In genomic region chr6:43796910-43797890, GRCh38 we compare ENCODE assay signal across 1 cellular context.
A peak's percentile ranks its signal among the peaks of the same experiment; 100 is the strongest.
TF ChIP-seq lines count a peak whose summit lies in the region.

No MANE protein-coding gene starts in this region.

TF ChIP-seq in K562, 482 proteins besides CTCF, POLR2A, EP300 and RAD21:
- TF ChIP-seq BHLHE40 (IDR thresholded peaks at IDR 0.05; ENCODE audit: low read length) = no peak
- TF ChIP-seq, protein P1, sequence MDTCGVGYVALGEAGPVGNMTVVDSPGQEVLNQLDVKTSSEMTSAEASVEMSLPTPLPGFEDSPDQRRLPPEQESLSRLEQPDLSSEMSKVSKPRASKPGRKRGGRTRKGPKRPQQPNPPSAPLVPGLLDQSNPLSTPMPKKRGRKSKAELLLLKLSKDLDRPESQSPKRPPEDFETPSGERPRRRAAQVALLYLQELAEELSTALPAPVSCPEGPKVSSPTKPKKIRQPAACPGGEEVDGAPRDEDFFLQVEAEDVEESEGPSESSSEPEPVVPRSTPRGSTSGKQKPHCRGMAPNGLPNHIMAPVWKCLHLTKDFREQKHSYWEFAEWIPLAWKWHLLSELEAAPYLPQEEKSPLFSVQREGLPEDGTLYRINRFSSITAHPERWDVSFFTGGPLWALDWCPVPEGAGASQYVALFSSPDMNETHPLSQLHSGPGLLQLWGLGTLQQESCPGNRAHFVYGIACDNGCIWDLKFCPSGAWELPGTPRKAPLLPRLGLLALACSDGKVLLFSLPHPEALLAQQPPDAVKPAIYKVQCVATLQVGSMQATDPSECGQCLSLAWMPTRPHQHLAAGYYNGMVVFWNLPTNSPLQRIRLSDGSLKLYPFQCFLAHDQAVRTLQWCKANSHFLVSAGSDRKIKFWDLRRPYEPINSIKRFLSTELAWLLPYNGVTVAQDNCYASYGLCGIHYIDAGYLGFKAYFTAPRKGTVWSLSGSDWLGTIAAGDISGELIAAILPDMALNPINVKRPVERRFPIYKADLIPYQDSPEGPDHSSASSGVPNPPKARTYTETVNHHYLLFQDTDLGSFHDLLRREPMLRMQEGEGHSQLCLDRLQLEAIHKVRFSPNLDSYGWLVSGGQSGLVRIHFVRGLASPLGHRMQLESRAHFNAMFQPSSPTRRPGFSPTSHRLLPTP (IDR thresholded peaks at IDR 0.05; ENCODE audit: borderline replicate concordance, extremely low read depth, insufficient read length) = no peak
- TF ChIP-seq HLTF (IDR thresholded peaks at IDR 0.05) = no peak
- TF ChIP-seq ETV6 (IDR thresholded peaks at IDR 0.05; ENCODE audit: borderline replicate concordance in 1 of 2, low read depth in 2 of 2, low read length in 1 of 2) = no peak
- no peak for TF ChIP-seq ETV6 (CRISPR knock-in tag; IDR thresholded peaks at IDR 0.05; ENCODE audit: borderline replicate concordance)
- TF ChIP-seq SUPT5H (IDR thresholded peaks at IDR 0.05) = no peak
- TF ChIP-seq MLLT1 (IDR thresholded peaks at IDR 0.05) = no peak
- TF ChIP-seq DLX4 (CRISPR knock-in tag; IDR thresholded peaks at IDR 0.05) = no peak
- TF ChIP-seq SAP30 (IDR thresholded peaks at IDR 0.05; ENCODE audit: borderline replicate concordance, insufficient read depth, low read depth, low read length, poor library complexity, severe bottlenecking) = no peak
- 0 out of 2 replicates have a peak, but pooled peaks have one; percentile 9 for TF ChIP-seq PBX2 (CRISPR knock-in tag; IDR thresholded peaks at IDR 0.05; ENCODE audit: low read depth)
- no peak for TF ChIP-seq PBX2 (tag; conservative IDR thresholded peaks at IDR 0.05; ENCODE audit: low read depth)
- TF ChIP-seq, protein P2, sequence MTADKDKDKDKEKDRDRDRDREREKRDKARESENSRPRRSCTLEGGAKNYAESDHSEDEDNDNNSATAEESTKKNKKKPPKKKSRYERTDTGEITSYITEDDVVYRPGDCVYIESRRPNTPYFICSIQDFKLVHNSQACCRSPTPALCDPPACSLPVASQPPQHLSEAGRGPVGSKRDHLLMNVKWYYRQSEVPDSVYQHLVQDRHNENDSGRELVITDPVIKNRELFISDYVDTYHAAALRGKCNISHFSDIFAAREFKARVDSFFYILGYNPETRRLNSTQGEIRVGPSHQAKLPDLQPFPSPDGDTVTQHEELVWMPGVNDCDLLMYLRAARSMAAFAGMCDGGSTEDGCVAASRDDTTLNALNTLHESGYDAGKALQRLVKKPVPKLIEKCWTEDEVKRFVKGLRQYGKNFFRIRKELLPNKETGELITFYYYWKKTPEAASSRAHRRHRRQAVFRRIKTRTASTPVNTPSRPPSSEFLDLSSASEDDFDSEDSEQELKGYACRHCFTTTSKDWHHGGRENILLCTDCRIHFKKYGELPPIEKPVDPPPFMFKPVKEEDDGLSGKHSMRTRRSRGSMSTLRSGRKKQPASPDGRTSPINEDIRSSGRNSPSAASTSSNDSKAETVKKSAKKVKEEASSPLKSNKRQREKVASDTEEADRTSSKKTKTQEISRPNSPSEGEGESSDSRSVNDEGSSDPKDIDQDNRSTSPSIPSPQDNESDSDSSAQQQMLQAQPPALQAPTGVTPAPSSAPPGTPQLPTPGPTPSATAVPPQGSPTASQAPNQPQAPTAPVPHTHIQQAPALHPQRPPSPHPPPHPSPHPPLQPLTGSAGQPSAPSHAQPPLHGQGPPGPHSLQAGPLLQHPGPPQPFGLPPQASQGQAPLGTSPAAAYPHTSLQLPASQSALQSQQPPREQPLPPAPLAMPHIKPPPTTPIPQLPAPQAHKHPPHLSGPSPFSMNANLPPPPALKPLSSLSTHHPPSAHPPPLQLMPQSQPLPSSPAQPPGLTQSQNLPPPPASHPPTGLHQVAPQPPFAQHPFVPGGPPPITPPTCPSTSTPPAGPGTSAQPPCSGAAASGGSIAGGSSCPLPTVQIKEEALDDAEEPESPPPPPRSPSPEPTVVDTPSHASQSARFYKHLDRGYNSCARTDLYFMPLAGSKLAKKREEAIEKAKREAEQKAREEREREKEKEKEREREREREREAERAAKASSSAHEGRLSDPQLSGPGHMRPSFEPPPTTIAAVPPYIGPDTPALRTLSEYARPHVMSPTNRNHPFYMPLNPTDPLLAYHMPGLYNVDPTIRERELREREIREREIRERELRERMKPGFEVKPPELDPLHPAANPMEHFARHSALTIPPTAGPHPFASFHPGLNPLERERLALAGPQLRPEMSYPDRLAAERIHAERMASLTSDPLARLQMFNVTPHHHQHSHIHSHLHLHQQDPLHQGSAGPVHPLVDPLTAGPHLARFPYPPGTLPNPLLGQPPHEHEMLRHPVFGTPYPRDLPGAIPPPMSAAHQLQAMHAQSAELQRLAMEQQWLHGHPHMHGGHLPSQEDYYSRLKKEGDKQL (CRISPR knock-in tag; IDR thresholded peaks at IDR 0.05; ENCODE audit: borderline replicate concordance) = 0 out of 2 replicates have a peak, but pooled peaks have one; percentile 53
- no peak for TF ChIP-seq CREB1 (IDR thresholded peaks at IDR 0.05)
- TF ChIP-seq CREB1 (CRISPR knock-in tag; IDR thresholded peaks at IDR 0.05) = no peak
- no peak for TF ChIP-seq ZNF143 (CRISPR knock-in tag; IDR thresholded peaks at IDR 0.05)
